8 cellular contexts compared by ENCODE assay signal in genomic region chr19:46350758-46351159, GRCh38. TPM values are rescaled to one million over a fixed set of nuclear protein-coding genes. Genes with fewer than 3 reads are reported as not detected.
DNase-seq lines count a peak whose midpoint lies in the region; ATAC-seq, FAIRE-seq and TF ChIP-seq lines count a peak whose summit lies in the region.

No MANE protein-coding gene starts in this region.

- TF ChIP-seq CTCF in GM12878 (IDR thresholded peaks at IDR 0.05 in 2 of 3, conservative IDR thresholded peaks at IDR 0.05 in 1 of 3; ENCODE audit: control insufficient read depth in 2 of 3, extremely low read depth in 1 of 3, insufficient read depth in 1 of 3, low read depth in 3 of 3, low read length in 3 of 3) (no peak), neutrophil (IDR thresholded peaks at IDR 0.05) (no peak), progenitor cell of endocrine pancreas (IDR thresholded peaks at IDR 0.05; ENCODE audit: unreplicated experiment) (no peak)

- peak; percentile 58 for ATAC-seq in GM12878
- ATAC-seq in GM18498 (IDR thresholded peaks at IDR 0.05; ENCODE audit: unreplicated experiment) = no peak
- ATAC-seq in HG03175 (IDR thresholded peaks at IDR 0.05; ENCODE audit: unreplicated experiment) = no peak

- FAIRE-seq in GM12878 (lab: Jason Lieb, UNC) = peak; percentile 87

- BruUV-seq in GM12878 (replicated peaks; lab: Mats Ljungman, UMichigan) = TSS peak; percentile 84

- H4K20me1 ChIP-seq in GM12878 (ENCODE audit: control insufficient read depth, insufficient read depth) = no peaks in the 10 kb centered on the region

- peak overlapping the region; percentile 59 for H2AFZ ChIP-seq in GM12878 (ENCODE audit: control insufficient read depth, low read depth, low read length)

- H3K27ac ChIP-seq in CD8-positive, alpha-beta memory T cell (ENCODE audit: low read depth, low read length) = peak overlapping the region; percentile 48
- H3K27ac ChIP-seq in GM12878 (ENCODE audit: control insufficient read depth, insufficient read depth) = peak overlapping the region; percentile 95
- peak overlapping the region; percentile 50 for H3K27ac ChIP-seq in neutrophil

- peaks cover 0 to 39% (median 1%) of the 10 kb centered on the region in 3 donors for H3K36me3 Mint-ChIP-seq in CD8-positive, alpha-beta memory T cell
- H3K36me3 Mint-ChIP-seq in progenitor cell of endocrine pancreas (ENCODE audit: insufficient read depth) = peaks cover 11% of the 10 kb centered on the region

- intact Hi-C loops in GM12878 (cut with micrococcal nuclease; ENCODE audit: unreplicated experiment) = no loop called here

- H3K4me3 ChIP-seq in CD8-positive, alpha-beta memory T cell (ENCODE audit: low read length) = peak overlapping the region; percentile 51
- H3K4me3 ChIP-seq in GM12878 (peak overlapping the region; percentile 59), neutrophil (ENCODE audit: low read depth in 1 of 2, low read length in 1 of 2) (no peak overlapping the region)

- peak overlapping the region; percentile 74 to 98 (median 88) for H3K27ac Mint-ChIP-seq in CD8-positive, alpha-beta memory T cell
- H3K27ac Mint-ChIP-seq in progenitor cell of endocrine pancreas = no peak overlapping the region

- peak overlapping the region; percentile 66 to 94 (median 78) for H3K4me3 Mint-ChIP-seq in CD8-positive, alpha-beta memory T cell
- no peak overlapping the region for H3K4me3 Mint-ChIP-seq in progenitor cell of endocrine pancreas (ENCODE audit: low read depth)

- H3K4me2 ChIP-seq in GM12878 (ENCODE audit: control insufficient read depth, insufficient read depth) = peak overlapping the region; percentile 77

- H3K79me2 ChIP-seq in GM12878 (ENCODE audit: control insufficient read depth, insufficient read depth, low read length) = peaks cover 67% of the 10 kb centered on the region

- in situ Hi-C loops in GM12878 (cut with MboI) = no loop called here

- SMC1A ChIA-PET in GM12878 (lab: Charles Lee; ENCODE audit: uncharacterized antibody, unreplicated experiment) = interaction anchor here (1.2 kb wide), 1 partner anchor 11 kb away, joined by 3 read pairs; no protein-coding TSS in a partner anchor

- RAD21 ChIA-PET in GM12878 (lab: Charles Lee; ENCODE audit: unreplicated experiment) = no interaction called here

- peaks cover 62 to 86% (median 66%) of the 10 kb centered on the region in 3 donors for H3K4me1 Mint-ChIP-seq in CD8-positive, alpha-beta memory T cell
- peaks cover 27% of the 10 kb centered on the region for H3K4me1 Mint-ChIP-seq in progenitor cell of endocrine pancreas (ENCODE audit: low read depth)

- no peaks in the 10 kb centered on the region for H3K9me3 ChIP-seq in CD8-positive, alpha-beta memory T cell (ENCODE audit: low read length)
- no peaks in the 10 kb centered on the region for H3K9me3 ChIP-seq in GM12878 (replicated peaks; ENCODE audit: control insufficient read depth, insufficient read depth, low read length)
- H3K9me3 ChIP-seq in neutrophil = no peaks in the 10 kb centered on the region

- peak in 2 of 5 donors; percentile 8 to 24 for DNase-seq in CD8-positive, alpha-beta memory T cell
- DNase-seq in NOMO-1 (lab: John Stamatoyannopoulos, UW; ENCODE audit: unreplicated experiment in 2 of 2) (peak; percentile 12 to 44), GM12878 (ENCODE audit: low read depth, low spot score) (peak; percentile 51), NCI-H345 (lab: John Stamatoyannopoulos, UW) (no peak), progenitor cell of endocrine pancreas (ENCODE audit: low spot score, unreplicated experiment) (no peak)

- CTCF ChIA-PET in CD8-positive, alpha-beta memory T cell (lab: Charles Lee) = interaction anchor here (1.5 kb wide), 1 partner anchor 21 kb away, joined by 3 read pairs; no protein-coding TSS in a partner anchor
- CTCF ChIA-PET in GM12878 (lab: Yijun Ruan, JAX) = interaction anchor here (0.9 kb wide), 1 partner anchor 45 kb away, joined by 4 read pairs; no protein-coding TSS in a partner anchor

- H3K4me1 ChIP-seq in CD8-positive, alpha-beta memory T cell (ENCODE audit: insufficient read depth, low read length) = peaks cover 52% of the 10 kb centered on the region
- H3K4me1 ChIP-seq in GM12878 (ENCODE audit: control insufficient read depth, insufficient read depth, low read length) = peaks cover 56% of the 10 kb centered on the region
- H3K4me1 ChIP-seq in neutrophil (ENCODE audit: control insufficient read depth in 1 of 2, insufficient read depth in 1 of 2, low read depth in 1 of 2, low read length in 1 of 2) = peaks cover 32 to 36% of the 10 kb centered on the region in 2 experiments

- H3K27me3 Mint-ChIP-seq in CD8-positive, alpha-beta memory T cell = peaks cover 0 to 2% of the 10 kb centered on the region in 2 donors
- no peaks in the 10 kb centered on the region for H3K27me3 Mint-ChIP-seq in progenitor cell of endocrine pancreas

- TF ChIP-seq POLR2A in GM12878 (IDR thresholded peaks at IDR 0.05; ENCODE audit: low read depth, low read length) = peak; percentile 49; the same call in 1 of the 2 replicates

- no peak for TF ChIP-seq EP300 in GM12878 (IDR thresholded peaks at IDR 0.05; ENCODE audit: borderline replicate concordance in 1 of 2, control insufficient read depth in 1 of 2, low read depth in 2 of 2, low read length in 2 of 2)

- POLR2A ChIA-PET in CD8-positive, alpha-beta memory T cell (lab: Charles Lee) = no interaction called here
- POLR2A ChIA-PET in GM12878 (lab: Charles Lee) = no interaction called here

- H3K36me3 ChIP-seq in CD8-positive, alpha-beta memory T cell (ENCODE audit: insufficient read depth, low read length) = peaks cover 15% of the 10 kb centered on the region
- peaks cover 4 to 20% of the 10 kb centered on the region in 2 experiments; a peak in 3 of 4 replicates for H3K36me3 ChIP-seq in GM12878 (ENCODE audit: control insufficient read depth in 2 of 2, insufficient read depth in 2 of 2, low read length in 1 of 2)
- H3K36me3 ChIP-seq in neutrophil = peaks cover 27% of the 10 kb centered on the region

- H3K9ac ChIP-seq in GM12878 (ENCODE audit: control insufficient read depth, insufficient read depth, low read length) = peak overlapping the region; percentile 81

- no peak for TF ChIP-seq RAD21 in GM12878 (IDR thresholded peaks at IDR 0.05; ENCODE audit: insufficient read depth, low read depth, low read length)

- H3K9me3 Mint-ChIP-seq in CD8-positive, alpha-beta memory T cell = no peaks in the 10 kb centered on the region
- H3K9me3 Mint-ChIP-seq in progenitor cell of endocrine pancreas (ENCODE audit: low read depth) = no peaks in the 10 kb centered on the region

- WGBS in GM12878 (ENCODE audit: insufficient coverage, insufficient replicate concordance, low lambda C conversion rate, missing lambda C conversion rate) = 0% methylated on average over 8 of the region's 8 CpGs

- H3K27me3 ChIP-seq in CD8-positive, alpha-beta memory T cell (ENCODE audit: insufficient read depth, low read length, poor library complexity, severe bottlenecking) = no peaks in the 10 kb centered on the region
- H3K27me3 ChIP-seq in GM12878 (replicated peaks in 1 of 2; ENCODE audit: control insufficient read depth in 2 of 2, insufficient read depth in 2 of 2, low read length in 1 of 2) (no peaks in the 10 kb centered on the region), neutrophil (no peaks in the 10 kb centered on the region)

TF ChIP-seq in GM12878, 131 proteins besides CTCF, POLR2A, EP300 and RAD21 (continues in another document):
- peak; percentile 71 for TF ChIP-seq POLR2AphosphoS5 (IDR thresholded peaks at IDR 0.05; ENCODE audit: low read length)

RNA-seq across cellular contexts. Expression of gene PPP5C, which starts 3.9 kb away (rescaled TPM):
- total RNA-seq in CD8-positive, alpha-beta memory T cell = 100 to 1,000 TPM; 124 TPM
- polyA plus RNA-seq in CD8-positive, alpha-beta memory T cell = 38.7 TPM
- total RNA-seq in GM12878 (2013; cell fraction: nucleolus; rRNA removed) = 133 and 153 TPM in 2 replicates
- total RNA-seq in GM12878 (2014; rRNA removed) (104 and 111 TPM in 2 replicates), GM12878 (2014; rRNA removed; fragmentation: Illumina TruSeq; extraction: Trizol) (68.9 and 79.8 TPM in 2 replicates), GM12878 (2021) (80.1 and 96.3 TPM in 2 replicates), progenitor cell of endocrine pancreas (97.8 and 102 TPM in 2 replicates)
- 19.4 TPM for polyA plus RNA-seq in GM12878 (2011; ENCODE audit: low read depth)
- polyA plus RNA-seq in GM12878 (2011; rRNA removed) (98.9 and 154 TPM in 2 replicates), GM12878 (2014; fragmentation: Illumina TruSeq; extraction: Trizol) (136 and 162 TPM in 2 replicates), GM12878 (2014; fragmentation: Nextera tagmentation; extraction: Ambion mirVana) (1 to 10 TPM; 1.1 to 2.0 TPM), GM12878 (2014; rRNA removed) (125 and 138 TPM in 2 replicates), GM12878 (2016; fragmentation: Nextera tagmentation; extraction: Ambion mirVana) (10 to 100 TPM; 80.1 to 92.7 TPM)
- 175 and 233 TPM in 2 replicates for polyA plus RNA-seq in GM12878 (2011; cell fraction: cytosol; rRNA removed)
- polyA plus RNA-seq in GM12878 (2011; cell fraction: nucleus; rRNA removed) = 273 and 351 TPM in 2 replicates
- polyA plus RNA-seq in GM12878 (2012) = 44.0 and 50.3 TPM in 2 replicates
- polyA minus RNA-seq in GM12878 (2011; rRNA and poly(A)+ RNA removed) = 146 and 151 TPM in 2 replicates
- polyA minus RNA-seq in GM12878 (2011; cell fraction: cytosol; rRNA and poly(A)+ RNA removed) = 38.1 and 60.0 TPM in 2 replicates
- 66.1 and 135 TPM in 2 replicates for polyA minus RNA-seq in GM12878 (2011; cell fraction: nucleus; rRNA and poly(A)+ RNA removed)

RNA-seq across cellular contexts. Expression of gene HIF3A, which starts 53.9 kb away (rescaled TPM):
- total RNA-seq in CD8-positive, alpha-beta memory T cell = not detected
- polyA plus RNA-seq in CD8-positive, alpha-beta memory T cell = not detected
- total RNA-seq in GM12878 (2013; cell fraction: nucleolus; rRNA removed) = 0.06 TPM in 1 of 2 replicates, not detected in the other
- total RNA-seq in GM12878 (2014; rRNA removed) (0.06 TPM in 1 of 2 replicates, not detected in the other), GM12878 (2014; rRNA removed; fragmentation: Illumina TruSeq; extraction: Trizol) (not detected in 2 replicates), GM12878 (2021) (0.18 and 0.32 TPM in 2 replicates), progenitor cell of endocrine pancreas (31.1 and 37.6 TPM in 2 replicates)
- polyA plus RNA-seq in GM12878 (2011; ENCODE audit: low read depth) = not detected
- polyA plus RNA-seq in GM12878 (2011; rRNA removed) (not detected in 2 replicates), GM12878 (2014; fragmentation: Illumina TruSeq; extraction: Trizol) (not detected in 2 replicates), GM12878 (2014; fragmentation: Nextera tagmentation; extraction: Ambion mirVana) (under 1 TPM in 1 of 2 experiments, not detected in 1; 0.03 TPM), GM12878 (2014; rRNA removed) (not detected in 2 replicates), GM12878 (2016; fragmentation: Nextera tagmentation; extraction: Ambion mirVana) (under 1 TPM; 0.03 to 0.20 TPM)
- not detected in 2 replicates for polyA plus RNA-seq in GM12878 (2011; cell fraction: cytosol; rRNA removed)
- not detected in 2 replicates for polyA plus RNA-seq in GM12878 (2011; cell fraction: nucleus; rRNA removed)
- polyA plus RNA-seq in GM12878 (2012) = not detected in 2 replicates
- polyA minus RNA-seq in GM12878 (2011; rRNA and poly(A)+ RNA removed) = not detected in 2 replicates
- not detected in 2 replicates for polyA minus RNA-seq in GM12878 (2011; cell fraction: cytosol; rRNA and poly(A)+ RNA removed)
- polyA minus RNA-seq in GM12878 (2011; cell fraction: nucleus; rRNA and poly(A)+ RNA removed) = not detected in 2 replicates

Comparison
In these comparisons a context has a peak if more than half of its experiments do, and no peak if none do; other contexts are left out.
1. DNase-seq: peak in NOMO-1 (2 of 2) and GM12878 (single experiment); none in NCI-H345 (single experiment) and progenitor cell of endocrine pancreas (single experiment).
2. H3K4me3 ChIP-seq: peak in CD8-positive, alpha-beta memory T cell (single experiment) and GM12878 (single experiment); none in neutrophil (0 of 2).
3. RNA of gene HIF3A, which starts 53.9 kb away (total RNA-seq): 31.1 to 37.6 TPM in progenitor cell of endocrine pancreas; 0.06 to 0.32 TPM in GM12878 and not detected in CD8-positive, alpha-beta memory T cell; every median in the first group is over 10 times any median in the second.
4. Peak in every context shown above with its lines, with median percentiles within 50 percentile points of each other: H3K27ac ChIP-seq.